Comparison of ENCODE assay signal across 20 cellular contexts in genomic region chr1:26044971-26045711, GRCh38. TPM values are rescaled to one million over a fixed set of nuclear protein-coding genes. Genes with fewer than 3 reads are reported as not detected.
DNase-seq lines count a peak whose midpoint lies in the region; ATAC-seq, FAIRE-seq and TF ChIP-seq lines count a peak whose summit lies in the region.
"Had no signal": no experiment of that assay in that cellular context is flagged by ENCODE, and none has a peak within 500 bp of the region (broad histone marks: within the 10 kb centered on the region; RNA-seq: fewer than 3 reads in every experiment).

No MANE protein-coding gene starts in this region.

- POLR2A ChIA-PET in A549 (lab: Yijun Ruan, JAX): no interaction called here

- H3K4me3 Mint-ChIP-seq in nephron progenitor cell: peak overlapping the region; percentile 72
- H3K4me3 Mint-ChIP-seq: activated CD8-positive, alpha-beta T cell treated with anti-CD3 and anti-CD28 coated beads, Interleukin-2, amount 10 ng/mL, durations not matched to agents 7 days and 5 days; activated naive CD4-positive, alpha-beta T cell treated with anti-CD3 and anti-CD28 coated beads, Interleukin-2, amount 10 ng/mL, durations not matched to agents 7 days and 5 days had no signal

- H3K36me3 Mint-ChIP-seq in nephron progenitor cell (ENCODE audit: low read depth): no peaks in the 10 kb centered on the region
- H3K36me3 Mint-ChIP-seq: activated naive CD4-positive, alpha-beta T cell treated with anti-CD3 and anti-CD28 coated beads, Interleukin-2, amount 10 ng/mL, durations not matched to agents 7 days and 5 days had no signal

- FAIRE-seq in A549 (lab: Jason Lieb, UNC) (no peak), H54 (lab: Jason Lieb, UNC) (no peak)
- FAIRE-seq: TTC549 had no signal

- H3K27ac ChIP-seq in A549: no peak overlapping the region
- H3K27ac ChIP-seq in HUES64 (ENCODE audit: low read depth, low read length): no peak overlapping the region
- H3K27ac ChIP-seq in heart right ventricle: peak overlapping the region in 3 of 10 donors; percentile 6 to 58 (median 35)
- H3K27ac ChIP-seq: testis had no signal

- TF ChIP-seq RAD21 in A549 (conservative IDR thresholded peaks at IDR 0.05 in 1 of 2, IDR thresholded peaks at IDR 0.05 in 1 of 2): no peak

- H3K9me3 Mint-ChIP-seq in nephron progenitor cell: no peaks in the 10 kb centered on the region
- H3K9me3 Mint-ChIP-seq: activated naive CD4-positive, alpha-beta T cell treated with anti-CD3 and anti-CD28 coated beads, Interleukin-2, amount 10 ng/mL, durations not matched to agents 7 days and 5 days had no signal

- no peak overlapping the region; the same call in 1 of the 2 replicates for H3K9ac ChIP-seq in HUES64 (ENCODE audit: low read depth, low read length)

- H3K4me3 ChIP-seq in A549: peak overlapping the region; percentile 38; the same call in 1 of the 3 replicates
- peak overlapping the region; percentile 45 for H3K4me3 ChIP-seq in HUES64 (ENCODE audit: low read length)
- H3K4me3 ChIP-seq in heart right ventricle: peak overlapping the region in 9 of 10 donors; percentile 24 to 48 (median 34)

- ATAC-seq in A549 (no peak; a peak in 2 of 6 replicates), heart right ventricle (peak in 6 of 8 donors; percentile 3 to 68 (median 36)), HG03439 (IDR thresholded peaks at IDR 0.05; ENCODE audit: unreplicated experiment) (no peak)
- ATAC-seq: activated CD8-positive, alpha-beta T cell treated with anti-CD3 and anti-CD28 coated beads, Interleukin-2, amount 10 ng/mL, durations not matched to agents 7 days and 5 days; HCT116 had no signal

- intact Hi-C loops in heart right ventricle (cut with DNase I): no loop called here

- no peak overlapping the region for H3K27ac Mint-ChIP-seq in nephron progenitor cell
- H3K27ac Mint-ChIP-seq: activated CD8-positive, alpha-beta T cell treated with anti-CD3 and anti-CD28 coated beads, Interleukin-2, amount 10 ng/mL, durations not matched to agents 7 days and 5 days; activated naive CD4-positive, alpha-beta T cell treated with anti-CD3 and anti-CD28 coated beads, Interleukin-2, amount 10 ng/mL, durations not matched to agents 7 days and 5 days had no signal

- H3K27me3 ChIP-seq in HUES64 (ENCODE audit: insufficient read depth, low read length) (peaks cover 91% of the 10 kb centered on the region), heart right ventricle (peaks cover 0 to 68% (median 60%) of the 10 kb centered on the region in 7 donors)
- H3K27me3 ChIP-seq: testis had no signal

- H3K4me1 Mint-ChIP-seq in nephron progenitor cell: peaks cover 11% of the 10 kb centered on the region

- TF ChIP-seq POLR2A in A549 (IDR thresholded peaks at IDR 0.05; ENCODE audit: low read length): no peak
- no peak for TF ChIP-seq POLR2A in H54 (IDR thresholded peaks at IDR 0.05; ENCODE audit: low read depth, low read length)

- H3K36me3 ChIP-seq in HUES64 (ENCODE audit: insufficient read depth, low read length) (no peaks in the 10 kb centered on the region), heart right ventricle (no peaks in the 10 kb centered on the region)

- CTCF ChIA-PET in A549 (lab: Yijun Ruan, JAX): interaction anchor here (0.6 to 1.9 kb wide), 5 partner anchors 8 to 124 kb away, joined by 3 to 11 read pairs (median 4); partner anchors contain the start of gene ZNF593

- no peak for TF ChIP-seq CTCF in A549 (IDR thresholded peaks at IDR 0.05)
- no peak for TF ChIP-seq CTCF in heart right ventricle (IDR thresholded peaks at IDR 0.05)
- no peak for TF ChIP-seq CTCF in nephron progenitor cell (IDR thresholded peaks at IDR 0.05)

- no peak for DNase-seq in A549 (ENCODE audit: low read depth in 1 of 2, low spot score in 1 of 2)
- no peak for DNase-seq in heart right ventricle
- DNase-seq in nephron progenitor cell: peak; percentile 47
- DNase-seq in H54 (ENCODE audit: insufficient read length, low spot score): no peak
- no peak for DNase-seq in UCSD-AML1 (lab: John Stamatoyannopoulos, UW; ENCODE audit: unreplicated experiment)
- no peak for DNase-seq in T1000 (lab: John Stamatoyannopoulos, UW)
- DNase-seq: activated CD8-positive, alpha-beta T cell treated with anti-CD3 and anti-CD28 coated beads, Interleukin-2, amount 10 ng/mL, durations not matched to agents 7 days and 5 days; activated naive CD4-positive, alpha-beta T cell treated with anti-CD3 and anti-CD28 coated beads, Interleukin-2, amount 10 ng/mL, durations not matched to agents 7 days and 5 days; caudate nucleus; NCI-H2081 treated with DMSO at 0.1 percent for 48 hours; NK-92 treated with Interleukin-12 subunit alpha and Interleukin-12 subunit beta, amount 100 ng/mL, for 24 hours; occipital lobe; SIG-M5; testis had no signal

- H3K4me1 ChIP-seq in A549 (peaks cover 4% of the 10 kb centered on the region; the same call in 1 of the 3 replicates), HUES64 (ENCODE audit: insufficient read depth, low read length) (peaks cover 2% of the 10 kb centered on the region; the same call in 1 of the 2 replicates), heart right ventricle (peaks cover 0 to 52% (median 16%) of the 10 kb centered on the region in 9 donors)

- WGBS in A549 (ENCODE audit: missing lambda C conversion rate): 78% methylated on average over 17 of the region's 29 CpGs
- WGBS in HUES64: 34% methylated on average over 29 of the region's 29 CpGs
- WGBS in heart right ventricle, 2 donors: 33 to 41% methylated on average over 29 of the region's 29 CpGs

- peak overlapping the region; percentile 84 for H3K4me2 ChIP-seq in A549

- H3K27me3 Mint-ChIP-seq in nephron progenitor cell (ENCODE audit: low read depth, poor library complexity): peaks cover 91% of the 10 kb centered on the region

- TF ChIP-seq EP300 in A549 (IDR thresholded peaks at IDR 0.05): no peak

- H3K9me3 ChIP-seq in A549 (no peaks in the 10 kb centered on the region), HUES64 (ENCODE audit: insufficient read depth, low read depth, low read length) (no peaks in the 10 kb centered on the region), heart right ventricle (no peaks in the 10 kb centered on the region)
- H3K9me3 ChIP-seq: testis had no signal

TF ChIP-seq in A549, 52 proteins besides CTCF, POLR2A, EP300 and RAD21:
- TF ChIP-seq PHF8 (IDR thresholded peaks at IDR 0.05; ENCODE audit: borderline replicate concordance, low read depth) (no peak), MAZ (IDR thresholded peaks at IDR 0.05; ENCODE audit: borderline replicate concordance, low read depth, low read length) (no peak), RCOR1 (IDR thresholded peaks at IDR 0.05; ENCODE audit: low read depth, low read length) (no peak), CHD4 (IDR thresholded peaks at IDR 0.05; ENCODE audit: borderline replicate concordance) (no peak), KDM5A (IDR thresholded peaks at IDR 0.05) (no peak), HEYL (CRISPR knock-in tag; IDR thresholded peaks at IDR 0.05) (no peak), TP53 (CRISPR knock-in tag; IDR thresholded peaks at IDR 0.05) (no peak), FOXS1 (CRISPR knock-in tag; IDR thresholded peaks at IDR 0.05) (no peak), BHLHE40 (IDR thresholded peaks at IDR 0.05; ENCODE audit: low read depth, low read length) (no peak)
TF ChIP-seq in A549: peak in this region for 0.

RNA-seq across cellular contexts. Expression of gene SLC30A2, which starts 0.8 kb away (rescaled TPM):
- polyA plus RNA-seq in A549 (2011; rRNA removed) (not detected in 2 replicates), A549 (2017; fragmentation: RNase III; extraction: RNeasy Plus Mini Kit Qiagen cat#74134 plus additional on column Dnase treatment) (not detected in 3 replicates), heart right ventricle (1 to 10 TPM in 1 of 2 donors, under 1 TPM in 1; 0.97 to 3.6 TPM)
- polyA plus RNA-seq in A549 (2012; cell fraction: cytosol; rRNA removed): not detected in 2 replicates
- not detected in 2 replicates for polyA plus RNA-seq in A549 (2012; cell fraction: nucleus; rRNA removed)
- polyA minus RNA-seq in A549 (2011; rRNA and poly(A)+ RNA removed): not detected in 2 replicates
- 0.10 TPM for polyA plus RNA-seq in HUES64 (2013, experiment 1 of 2)
- 0.32 TPM for polyA plus RNA-seq in HUES64 (2013, experiment 2 of 2)
- 10 to 100 TPM in 3 of 10 donors, 1 to 10 TPM in 7; 2.6 to 14.4 (median 8.9) TPM for total RNA-seq in heart right ventricle
- total RNA-seq: activated CD8-positive, alpha-beta T cell treated with anti-CD3 and anti-CD28 coated beads, Interleukin-2, amount 10 ng/mL, durations not matched to agents 7 days and 5 days; glomerular endothelial cell; lung microvascular endothelial cell; occipital lobe had no signal

RNA-seq across cellular contexts. Expression of gene TRIM63, which starts 22.3 kb away (rescaled TPM):
- polyA plus RNA-seq in A549 (2011; rRNA removed) (not detected in 2 replicates), A549 (2017; fragmentation: RNase III; extraction: RNeasy Plus Mini Kit Qiagen cat#74134 plus additional on column Dnase treatment) (not detected in 3 replicates), heart right ventricle (100 to 1,000 TPM; 194 to 305 TPM)
- polyA plus RNA-seq in A549 (2012; cell fraction: cytosol; rRNA removed): not detected in 2 replicates
- not detected in 2 replicates for polyA plus RNA-seq in A549 (2012; cell fraction: nucleus; rRNA removed)
- not detected in 2 replicates for polyA minus RNA-seq in A549 (2011; rRNA and poly(A)+ RNA removed)
- 0.10 TPM for polyA plus RNA-seq in HUES64 (2013, experiment 1 of 2)
- polyA plus RNA-seq in HUES64 (2013, experiment 2 of 2): not detected
- total RNA-seq in heart right ventricle: 100 to 1,000 TPM; 191 to 415 (median 222) TPM
- total RNA-seq: glomerular endothelial cell, lung microvascular endothelial cell had no signal

RNA-seq across cellular contexts. Expression of gene EXTL1, which starts 23.6 kb away (rescaled TPM):
- polyA plus RNA-seq in A549 (2011; rRNA removed) (0.03 and 0.09 TPM in 2 replicates), A549 (2017; fragmentation: RNase III; extraction: RNeasy Plus Mini Kit Qiagen cat#74134 plus additional on column Dnase treatment) (0.04 to 0.07 TPM in 2 of 3 replicates, not detected in the other), heart right ventricle (1 to 10 TPM in 1 of 2 donors, under 1 TPM in 1; 0.91 to 5.3 TPM)
- polyA plus RNA-seq in A549 (2012; cell fraction: cytosol; rRNA removed): 0.03 TPM in 2 replicates
- polyA plus RNA-seq in A549 (2012; cell fraction: nucleus; rRNA removed): 0.09 and 0.10 TPM in 2 replicates
- 0.15 TPM in 1 of 2 replicates, not detected in the other for polyA minus RNA-seq in A549 (2011; rRNA and poly(A)+ RNA removed)
- 0.45 TPM for polyA plus RNA-seq in HUES64 (2013, experiment 1 of 2)
- 0.82 TPM for polyA plus RNA-seq in HUES64 (2013, experiment 2 of 2)
- 10 to 100 TPM in 5 of 10 donors, 1 to 10 TPM in 5; 1.1 to 17.0 (median 9.1) TPM for total RNA-seq in heart right ventricle
- total RNA-seq: activated CD8-positive, alpha-beta T cell treated with anti-CD3 and anti-CD28 coated beads, Interleukin-2, amount 10 ng/mL, durations not matched to agents 7 days and 5 days had no signal

RNA-seq across cellular contexts. Expression of gene PAFAH2, which starts 47.3 kb away (rescaled TPM):
- 13.7 and 13.8 TPM in 2 replicates for polyA plus RNA-seq in A549 (2011; rRNA removed)
- polyA plus RNA-seq in A549 (2012; cell fraction: cytosol; rRNA removed): 6.3 and 6.8 TPM in 2 replicates
- polyA plus RNA-seq in A549 (2012; cell fraction: nucleus; rRNA removed): 3.9 and 5.0 TPM in 2 replicates
- polyA plus RNA-seq in A549 (2017; fragmentation: RNase III; extraction: RNeasy Plus Mini Kit Qiagen cat#74134 plus additional on column Dnase treatment): 6.3 to 7.1 TPM (median 7.0 TPM) in 3 replicates
- 12.1 and 12.2 TPM in 2 replicates for polyA minus RNA-seq in A549 (2011; rRNA and poly(A)+ RNA removed)
- polyA plus RNA-seq in HUES64 (2013, experiment 1 of 2): 5.4 TPM
- polyA plus RNA-seq in HUES64 (2013, experiment 2 of 2): 5.3 TPM
- 10 to 100 TPM in 6 of 10 donors, 1 to 10 TPM in 4; 7.5 to 19.3 (median 12.4) TPM for total RNA-seq in heart right ventricle
- 1 to 10 TPM; 3.4 to 7.1 TPM for polyA plus RNA-seq in heart right ventricle

Comparison
In these comparisons a context has a peak if more than half of its experiments do, and no peak if none do; other contexts are left out.
1. ATAC-seq: peak in heart right ventricle (6 of 8); none in A549 (0 of 2) and HG03439 (single experiment).
2. RNA of gene TRIM63, which starts 22.3 kb away (polyA plus RNA-seq): 194 to 305 TPM in heart right ventricle; not detected in A549; every median in the first group is over 100 times any median in the second.
3. Peak in every context shown above with its lines, with median percentiles within 50 percentile points of each other: H3K4me3 ChIP-seq.